Comparison of ENCODE assay signal across 8 cellular contexts in genomic region chr9:73191109-73191508, GRCh38. TPM values are rescaled to one million over a fixed set of nuclear protein-coding genes. Genes with fewer than 3 reads are reported as not detected.
A peak's percentile ranks its signal among the peaks of the same experiment; 100 is the strongest.
DNase-seq lines count a peak whose midpoint lies in the region; ATAC-seq, FAIRE-seq and TF ChIP-seq lines count a peak whose summit lies in the region.
"Not testable (repeated sequence)": the region's sequence is repeated elsewhere in the genome, so short reads cannot be mapped to it uniquely, and the experiment has no call there.

No MANE protein-coding gene starts in this region.

- in situ Hi-C loops in GM12878 (cut with MboI): not testable (repeated sequence)

- H3K36me3 ChIP-seq in GM12878 (ENCODE audit: control insufficient read depth in 2 of 2, insufficient read depth in 2 of 2, low read length in 1 of 2); left lung: not testable (repeated sequence)

- not testable (repeated sequence) for H3K9me3 ChIP-seq in GM12878 (replicated peaks; ENCODE audit: control insufficient read depth, insufficient read depth, low read length); left lung

- H2AFZ ChIP-seq in GM12878 (ENCODE audit: control insufficient read depth, low read depth, low read length): not testable (repeated sequence)

- DNase-seq in A172 (ENCODE audit: low spot score) (peak; percentile 39), NCI-H226 (peak; percentile 15), amniotic epithelial cell (ENCODE audit: low read depth) (peak; percentile 63), fibroblast of the aortic adventitia (ENCODE audit: low read depth) (peak; percentile 56), retinal pigment epithelial cell (ENCODE audit: low read depth) (peak; percentile 72)
- DNase-seq in H54 (ENCODE audit: insufficient read length, low spot score); GM12878 (ENCODE audit: low read depth, low spot score); left lung: not testable (repeated sequence)

- TF ChIP-seq EP300 in GM12878 (IDR thresholded peaks at IDR 0.05; ENCODE audit: borderline replicate concordance in 1 of 2, control insufficient read depth in 1 of 2, low read depth in 2 of 2, low read length in 2 of 2): not testable (repeated sequence)

- not testable (repeated sequence) for H3K4me2 ChIP-seq in GM12878 (ENCODE audit: control insufficient read depth, insufficient read depth)

- CTCF ChIA-PET in GM12878 (lab: Yijun Ruan, JAX): not testable (repeated sequence)

- RAD21 ChIA-PET in GM12878 (lab: Charles Lee; ENCODE audit: unreplicated experiment): not testable (repeated sequence)

- ATAC-seq in GM12878: not testable (repeated sequence)
- peak; percentile 88 for ATAC-seq in left lung

- H3K9ac ChIP-seq in GM12878 (ENCODE audit: control insufficient read depth, insufficient read depth, low read length): not testable (repeated sequence)

- H3K4me1 ChIP-seq in GM12878 (ENCODE audit: control insufficient read depth, insufficient read depth, low read length); left lung: not testable (repeated sequence)

- intact Hi-C loops in GM12878 (cut with micrococcal nuclease; ENCODE audit: unreplicated experiment); left lung (cut with DNase I): not testable (repeated sequence)

- 0% methylated on average over 1 of the region's 1 CpG for WGBS in GM12878 (ENCODE audit: insufficient coverage, insufficient replicate concordance, low lambda C conversion rate, missing lambda C conversion rate)

- not testable (repeated sequence) for H3K4me3 ChIP-seq in GM12878; fibroblast of the aortic adventitia (ENCODE audit: low read depth, low read length); left lung; retinal pigment epithelial cell (ENCODE audit: low read length)

- H3K27me3 ChIP-seq in GM12878 (replicated peaks in 1 of 2; ENCODE audit: control insufficient read depth in 2 of 2, insufficient read depth in 2 of 2, low read length in 1 of 2); left lung: not testable (repeated sequence)

- H4K20me1 ChIP-seq in GM12878 (ENCODE audit: control insufficient read depth, insufficient read depth): not testable (repeated sequence)

- TF ChIP-seq POLR2A in H54 (IDR thresholded peaks at IDR 0.05; ENCODE audit: low read depth, low read length); GM12878 (IDR thresholded peaks at IDR 0.05; ENCODE audit: low read depth, low read length): not testable (repeated sequence)

- FAIRE-seq in H54 (lab: Jason Lieb, UNC): peak; percentile 15
- peak; percentile 81 for FAIRE-seq in GM12878 (lab: Jason Lieb, UNC)

- not testable (repeated sequence) for TF ChIP-seq CTCF in GM12878 (IDR thresholded peaks at IDR 0.05 in 2 of 3, conservative IDR thresholded peaks at IDR 0.05 in 1 of 3; ENCODE audit: control insufficient read depth in 2 of 3, extremely low read depth in 1 of 3, insufficient read depth in 1 of 3, low read depth in 3 of 3, low read length in 3 of 3); fibroblast of the aortic adventitia (IDR thresholded peaks at IDR 0.05; ENCODE audit: insufficient read depth, low read length); left lung (IDR thresholded peaks at IDR 0.05); retinal pigment epithelial cell (conservative IDR thresholded peaks at IDR 0.05; ENCODE audit: low read depth, low read length)

- TF ChIP-seq RAD21 in GM12878 (IDR thresholded peaks at IDR 0.05; ENCODE audit: insufficient read depth, low read depth, low read length): not testable (repeated sequence)

- SMC1A ChIA-PET in GM12878 (lab: Charles Lee; ENCODE audit: uncharacterized antibody, unreplicated experiment): not testable (repeated sequence)

- not testable (repeated sequence) for H3K27ac ChIP-seq in GM12878 (ENCODE audit: control insufficient read depth, insufficient read depth); left lung

- POLR2A ChIA-PET in GM12878 (lab: Charles Lee): not testable (repeated sequence)

- not testable (repeated sequence) for H3K79me2 ChIP-seq in GM12878 (ENCODE audit: control insufficient read depth, insufficient read depth, low read length)

- not testable (repeated sequence) for BruUV-seq in GM12878 (replicated peaks; lab: Mats Ljungman, UMichigan)

RNA-seq across cellular contexts. Expression of gene ANXA1, which starts 39.4 kb away (rescaled TPM):
- total RNA-seq in A172 (2014; rRNA removed; shearing (Covaris generic)): 920 and 1,111 TPM in 2 replicates
- 1.3 TPM in 1 of 2 replicates, not detected in the other for total RNA-seq in GM12878 (2013; cell fraction: nucleolus; rRNA removed)
- total RNA-seq in GM12878 (2014; rRNA removed) (9.1 and 9.5 TPM in 2 replicates), GM12878 (2014; rRNA removed; fragmentation: Illumina TruSeq; extraction: Trizol) (13.1 and 13.5 TPM in 2 replicates), GM12878 (2021) (8.2 and 9.3 TPM in 2 replicates), fibroblast of the aortic adventitia (ENCODE audit: low replicate concordance) (923 and 1,627 TPM in 2 replicates), left lung (100 to 1,000 TPM; 387 to 563 TPM)
- polyA plus RNA-seq in GM12878 (2011; ENCODE audit: low read depth): 1.00 TPM
- polyA plus RNA-seq in GM12878 (2011; rRNA removed) (30.1 and 44.3 TPM in 2 replicates), GM12878 (2014; fragmentation: Illumina TruSeq; extraction: Trizol) (14.4 and 20.0 TPM in 2 replicates), GM12878 (2014; fragmentation: Nextera tagmentation; extraction: Ambion mirVana) (10 to 100 TPM; 20.2 to 20.4 TPM), GM12878 (2014; rRNA removed) (8.2 and 10.7 TPM in 2 replicates), GM12878 (2016; fragmentation: Nextera tagmentation; extraction: Ambion mirVana) (10 to 100 TPM in 1 of 2 experiments, 1 to 10 TPM in 1; 6.6 to 12.0 TPM)
- polyA plus RNA-seq in GM12878 (2011; cell fraction: cytosol; rRNA removed): 12.9 and 13.3 TPM in 2 replicates
- polyA plus RNA-seq in GM12878 (2011; cell fraction: nucleus; rRNA removed): 12.5 and 14.3 TPM in 2 replicates
- 1.3 and 1.4 TPM in 2 replicates for polyA plus RNA-seq in GM12878 (2012)
- 12.2 and 12.7 TPM in 2 replicates for polyA minus RNA-seq in GM12878 (2011; rRNA and poly(A)+ RNA removed)
- 6.4 and 9.3 TPM in 2 replicates for polyA minus RNA-seq in GM12878 (2011; cell fraction: cytosol; rRNA and poly(A)+ RNA removed)
- 5.4 and 9.2 TPM in 2 replicates for polyA minus RNA-seq in GM12878 (2011; cell fraction: nucleus; rRNA and poly(A)+ RNA removed)

Comparison
In these comparisons a context has a peak if more than half of its experiments do, and no peak if none do; other contexts are left out.
1. RNA of gene ANXA1, which starts 39.4 kb away (total RNA-seq): 920 to 1,111 TPM in A172, 923 to 1,627 TPM in fibroblast of the aortic adventitia and 387 to 563 TPM in left lung; 1.3 to 13.5 TPM in GM12878; every median in the first group is over 10 times any median in the second.